18 cellular contexts compared by ENCODE assay signal in genomic region chr5:142034994-142035393, GRCh38.
"Had no signal": no experiment of that assay in that cellular context is flagged by ENCODE, and none has a peak within 500 bp of the region (broad histone marks: within the 10 kb centered on the region; RNA-seq: fewer than 3 reads in every experiment).

No MANE protein-coding gene starts in this region.

- H3K9me3 Mint-ChIP-seq: activated T-helper 17 cell treated with anti-CD3 and anti-CD28 coated beads, Interleukin-2, amount 50 U/mL, for 72 hours; stimulated activated effector memory CD8-positive, alpha-beta T cell treated with anti-CD3 and anti-CD28 coated beads, Interleukin-12 subunit alpha, Interleukin-12 subunit beta, amount 100 ng/mL, for 72 hours; type B pancreatic cell; WTC11 had no signal

- H3K4me3 ChIP-seq: gastroesophageal sphincter, heart left ventricle, left lung, right lobe of liver, SJCRH30, smooth muscle cell, testis had no signal

- H3K4me1 ChIP-seq: gastroesophageal sphincter, left lung, right lobe of liver, SJCRH30 had no signal

- H3K27ac Mint-ChIP-seq: activated T-helper 17 cell treated with anti-CD3 and anti-CD28 coated beads, Interleukin-2, amount 50 U/mL, for 72 hours; mesothelial cell of epicardium; stimulated activated effector memory CD8-positive, alpha-beta T cell treated with anti-CD3 and anti-CD28 coated beads, Interleukin-12 subunit alpha, Interleukin-12 subunit beta, amount 100 ng/mL, for 72 hours; type B pancreatic cell; WTC11 had no signal

- H3K27ac ChIP-seq: gastroesophageal sphincter, heart left ventricle, left lung, right lobe of liver, SJCRH30, testis had no signal

- H3K27me3 Mint-ChIP-seq: activated T-helper 17 cell treated with anti-CD3 and anti-CD28 coated beads, Interleukin-2, amount 50 U/mL, for 72 hours had no signal

- H3K36me3 ChIP-seq: gastroesophageal sphincter, heart left ventricle, left lung, right lobe of liver, SJCRH30 had no signal

- H3K9me3 ChIP-seq: gastroesophageal sphincter, heart left ventricle, left lung, right lobe of liver, SJCRH30, testis had no signal

- H3K4me3 Mint-ChIP-seq: activated T-helper 17 cell treated with anti-CD3 and anti-CD28 coated beads, Interleukin-2, amount 50 U/mL, for 72 hours; mesothelial cell of epicardium; stimulated activated effector memory CD8-positive, alpha-beta T cell treated with anti-CD3 and anti-CD28 coated beads, Interleukin-12 subunit alpha, Interleukin-12 subunit beta, amount 100 ng/mL, for 72 hours; type B pancreatic cell; WTC11 had no signal

- ATAC-seq: activated T-helper 17 cell treated with anti-CD3 and anti-CD28 coated beads, Interleukin-2, amount 50 U/mL, for 72 hours; esophagus mucosa; gastroesophageal sphincter; heart left ventricle; left lung; right lobe of liver; stimulated activated effector memory CD8-positive, alpha-beta T cell treated with anti-CD3 and anti-CD28 coated beads, Interleukin-12 subunit alpha, Interleukin-12 subunit beta, amount 100 ng/mL, for 72 hours; WTC11 had no signal

- H3K36me3 Mint-ChIP-seq: mesothelial cell of epicardium; stimulated activated effector memory CD8-positive, alpha-beta T cell treated with anti-CD3 and anti-CD28 coated beads, Interleukin-12 subunit alpha, Interleukin-12 subunit beta, amount 100 ng/mL, for 72 hours; type B pancreatic cell; WTC11 had no signal

- H3K4me1 Mint-ChIP-seq: mesothelial cell of epicardium, WTC11 had no signal

- DNase-seq: activated CD4-positive, alpha-beta T cell treated with anti-CD3 and anti-CD28 coated beads for 4 hours; activated naive CD4-positive, alpha-beta T cell; amniotic stem cell; effector CD4-positive, alpha-beta T cell; heart left ventricle; left lung; right lobe of liver; SJCRH30; stimulated activated CD4-positive, alpha-beta T cell treated with anti-CD3 and anti-CD28 coated beads, Interleukin-4, amount 100 ng/mL, for 24 hours; testis had no signal

- H3K27me3 ChIP-seq: gastroesophageal sphincter, heart left ventricle, left lung, right lobe of liver, testis had no signal
